ENCODE assay signal across 2 cellular contexts in the genomic region with DNA sequence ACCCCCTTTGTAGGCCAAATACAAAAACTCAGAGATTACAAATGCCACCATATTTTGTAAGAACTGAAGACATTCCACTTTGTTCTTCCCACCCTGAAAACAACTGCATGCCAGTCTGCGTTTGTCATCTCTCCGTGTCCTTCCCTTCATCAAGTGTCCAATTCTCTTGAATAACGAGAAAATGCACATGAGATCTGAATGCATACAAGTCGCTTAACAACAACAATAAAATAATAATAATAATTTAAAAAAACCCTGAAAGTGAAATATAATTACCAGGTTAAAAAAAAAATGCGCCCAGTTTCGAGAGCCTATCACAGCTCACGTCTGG.
TF ChIP-seq lines count a peak whose summit lies in the region.

No MANE protein-coding gene starts in this region.

TF ChIP-seq in SK-N-SH treated with all-trans-retinoic acid at 6 μM for 48 hours, 23 proteins besides CTCF, POLR2A, EP300 and RAD21 (continued from another document):
- TF ChIP-seq, protein P1, sequence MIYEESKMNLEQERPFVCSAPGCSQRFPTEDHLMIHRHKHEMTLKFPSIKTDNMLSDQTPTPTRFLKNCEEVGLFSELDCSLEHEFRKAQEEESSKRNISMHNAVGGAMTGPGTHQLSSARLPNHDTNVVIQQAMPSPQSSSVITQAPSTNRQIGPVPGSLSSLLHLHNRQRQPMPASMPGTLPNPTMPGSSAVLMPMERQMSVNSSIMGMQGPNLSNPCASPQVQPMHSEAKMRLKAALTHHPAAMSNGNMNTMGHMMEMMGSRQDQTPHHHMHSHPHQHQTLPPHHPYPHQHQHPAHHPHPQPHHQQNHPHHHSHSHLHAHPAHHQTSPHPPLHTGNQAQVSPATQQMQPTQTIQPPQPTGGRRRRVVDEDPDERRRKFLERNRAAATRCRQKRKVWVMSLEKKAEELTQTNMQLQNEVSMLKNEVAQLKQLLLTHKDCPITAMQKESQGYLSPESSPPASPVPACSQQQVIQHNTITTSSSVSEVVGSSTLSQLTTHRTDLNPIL (CRISPR knock-in tag; IDR thresholded peaks at IDR 0.05; ENCODE audit: low read depth): no peak
- no peak for TF ChIP-seq ZNF8 (CRISPR knock-in tag; IDR thresholded peaks at IDR 0.05)
- TF ChIP-seq ZNF70 (CRISPR knock-in tag; IDR thresholded peaks at IDR 0.05): no peak
- TF ChIP-seq ZNF565 (CRISPR knock-in tag; conservative IDR thresholded peaks at IDR 0.05; ENCODE audit: low read depth): no peak
- TF ChIP-seq, protein P2, sequence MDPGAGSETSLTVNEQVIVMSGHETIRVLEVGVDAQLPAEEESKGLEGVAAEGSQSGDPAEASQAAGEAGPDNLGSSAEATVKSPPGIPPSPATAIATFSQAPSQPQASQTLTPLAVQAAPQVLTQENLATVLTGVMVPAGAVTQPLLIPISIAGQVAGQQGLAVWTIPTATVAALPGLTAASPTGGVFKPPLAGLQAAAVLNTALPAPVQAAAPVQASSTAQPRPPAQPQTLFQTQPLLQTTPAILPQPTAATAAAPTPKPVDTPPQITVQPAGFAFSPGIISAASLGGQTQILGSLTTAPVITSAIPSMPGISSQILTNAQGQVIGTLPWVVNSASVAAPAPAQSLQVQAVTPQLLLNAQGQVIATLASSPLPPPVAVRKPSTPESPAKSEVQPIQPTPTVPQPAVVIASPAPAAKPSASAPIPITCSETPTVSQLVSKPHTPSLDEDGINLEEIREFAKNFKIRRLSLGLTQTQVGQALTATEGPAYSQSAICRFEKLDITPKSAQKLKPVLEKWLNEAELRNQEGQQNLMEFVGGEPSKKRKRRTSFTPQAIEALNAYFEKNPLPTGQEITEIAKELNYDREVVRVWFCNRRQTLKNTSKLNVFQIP (CRISPR knock-in tag; IDR thresholded peaks at IDR 0.05; ENCODE audit: borderline replicate concordance, low read depth): no peak

TF ChIP-seq in WTC11, 78 proteins besides CTCF, POLR2A, EP300 and RAD21 (continued from another document):
- TF ChIP-seq, protein P3, sequence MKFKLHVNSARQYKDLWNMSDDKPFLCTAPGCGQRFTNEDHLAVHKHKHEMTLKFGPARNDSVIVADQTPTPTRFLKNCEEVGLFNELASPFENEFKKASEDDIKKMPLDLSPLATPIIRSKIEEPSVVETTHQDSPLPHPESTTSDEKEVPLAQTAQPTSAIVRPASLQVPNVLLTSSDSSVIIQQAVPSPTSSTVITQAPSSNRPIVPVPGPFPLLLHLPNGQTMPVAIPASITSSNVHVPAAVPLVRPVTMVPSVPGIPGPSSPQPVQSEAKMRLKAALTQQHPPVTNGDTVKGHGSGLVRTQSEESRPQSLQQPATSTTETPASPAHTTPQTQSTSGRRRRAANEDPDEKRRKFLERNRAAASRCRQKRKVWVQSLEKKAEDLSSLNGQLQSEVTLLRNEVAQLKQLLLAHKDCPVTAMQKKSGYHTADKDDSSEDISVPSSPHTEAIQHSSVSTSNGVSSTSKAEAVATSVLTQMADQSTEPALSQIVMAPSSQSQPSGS (CRISPR knock-in tag; IDR thresholded peaks at IDR 0.05; ENCODE audit: borderline replicate concordance, low read depth): no peak
- no peak for TF ChIP-seq JAZF1 (CRISPR knock-in tag; IDR thresholded peaks at IDR 0.05)
- TF ChIP-seq, protein P4, sequence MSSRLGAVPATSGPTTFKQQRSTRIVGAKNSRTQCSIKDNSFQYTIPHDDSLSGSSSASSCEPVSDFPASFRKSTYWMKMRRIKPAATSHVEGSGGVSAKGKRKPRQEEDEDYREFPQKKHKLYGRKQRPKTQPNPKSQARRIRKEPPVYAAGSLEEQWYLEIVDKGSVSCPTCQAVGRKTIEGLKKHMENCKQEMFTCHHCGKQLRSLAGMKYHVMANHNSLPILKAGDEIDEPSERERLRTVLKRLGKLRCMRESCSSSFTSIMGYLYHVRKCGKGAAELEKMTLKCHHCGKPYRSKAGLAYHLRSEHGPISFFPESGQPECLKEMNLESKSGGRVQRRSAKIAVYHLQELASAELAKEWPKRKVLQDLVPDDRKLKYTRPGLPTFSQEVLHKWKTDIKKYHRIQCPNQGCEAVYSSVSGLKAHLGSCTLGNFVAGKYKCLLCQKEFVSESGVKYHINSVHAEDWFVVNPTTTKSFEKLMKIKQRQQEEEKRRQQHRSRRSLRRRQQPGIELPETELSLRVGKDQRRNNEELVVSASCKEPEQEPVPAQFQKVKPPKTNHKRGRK (CRISPR knock-in tag; IDR thresholded peaks at IDR 0.05; ENCODE audit: borderline replicate concordance): no peak
- TF ChIP-seq, protein P5, sequence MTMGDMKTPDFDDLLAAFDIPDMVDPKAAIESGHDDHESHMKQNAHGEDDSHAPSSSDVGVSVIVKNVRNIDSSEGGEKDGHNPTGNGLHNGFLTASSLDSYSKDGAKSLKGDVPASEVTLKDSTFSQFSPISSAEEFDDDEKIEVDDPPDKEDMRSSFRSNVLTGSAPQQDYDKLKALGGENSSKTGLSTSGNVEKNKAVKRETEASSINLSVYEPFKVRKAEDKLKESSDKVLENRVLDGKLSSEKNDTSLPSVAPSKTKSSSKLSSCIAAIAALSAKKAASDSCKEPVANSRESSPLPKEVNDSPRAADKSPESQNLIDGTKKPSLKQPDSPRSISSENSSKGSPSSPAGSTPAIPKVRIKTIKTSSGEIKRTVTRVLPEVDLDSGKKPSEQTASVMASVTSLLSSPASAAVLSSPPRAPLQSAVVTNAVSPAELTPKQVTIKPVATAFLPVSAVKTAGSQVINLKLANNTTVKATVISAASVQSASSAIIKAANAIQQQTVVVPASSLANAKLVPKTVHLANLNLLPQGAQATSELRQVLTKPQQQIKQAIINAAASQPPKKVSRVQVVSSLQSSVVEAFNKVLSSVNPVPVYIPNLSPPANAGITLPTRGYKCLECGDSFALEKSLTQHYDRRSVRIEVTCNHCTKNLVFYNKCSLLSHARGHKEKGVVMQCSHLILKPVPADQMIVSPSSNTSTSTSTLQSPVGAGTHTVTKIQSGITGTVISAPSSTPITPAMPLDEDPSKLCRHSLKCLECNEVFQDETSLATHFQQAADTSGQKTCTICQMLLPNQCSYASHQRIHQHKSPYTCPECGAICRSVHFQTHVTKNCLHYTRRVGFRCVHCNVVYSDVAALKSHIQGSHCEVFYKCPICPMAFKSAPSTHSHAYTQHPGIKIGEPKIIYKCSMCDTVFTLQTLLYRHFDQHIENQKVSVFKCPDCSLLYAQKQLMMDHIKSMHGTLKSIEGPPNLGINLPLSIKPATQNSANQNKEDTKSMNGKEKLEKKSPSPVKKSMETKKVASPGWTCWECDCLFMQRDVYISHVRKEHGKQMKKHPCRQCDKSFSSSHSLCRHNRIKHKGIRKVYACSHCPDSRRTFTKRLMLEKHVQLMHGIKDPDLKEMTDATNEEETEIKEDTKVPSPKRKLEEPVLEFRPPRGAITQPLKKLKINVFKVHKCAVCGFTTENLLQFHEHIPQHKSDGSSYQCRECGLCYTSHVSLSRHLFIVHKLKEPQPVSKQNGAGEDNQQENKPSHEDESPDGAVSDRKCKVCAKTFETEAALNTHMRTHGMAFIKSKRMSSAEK (CRISPR knock-in tag; IDR thresholded peaks at IDR 0.05; ENCODE audit: borderline replicate concordance): no peak
- TF ChIP-seq NFATC4 (CRISPR knock-in tag; IDR thresholded peaks at IDR 0.05): no peak
- TF ChIP-seq ZNF232 (CRISPR knock-in tag; IDR thresholded peaks at IDR 0.05): no peak
- TF ChIP-seq, protein P6, sequence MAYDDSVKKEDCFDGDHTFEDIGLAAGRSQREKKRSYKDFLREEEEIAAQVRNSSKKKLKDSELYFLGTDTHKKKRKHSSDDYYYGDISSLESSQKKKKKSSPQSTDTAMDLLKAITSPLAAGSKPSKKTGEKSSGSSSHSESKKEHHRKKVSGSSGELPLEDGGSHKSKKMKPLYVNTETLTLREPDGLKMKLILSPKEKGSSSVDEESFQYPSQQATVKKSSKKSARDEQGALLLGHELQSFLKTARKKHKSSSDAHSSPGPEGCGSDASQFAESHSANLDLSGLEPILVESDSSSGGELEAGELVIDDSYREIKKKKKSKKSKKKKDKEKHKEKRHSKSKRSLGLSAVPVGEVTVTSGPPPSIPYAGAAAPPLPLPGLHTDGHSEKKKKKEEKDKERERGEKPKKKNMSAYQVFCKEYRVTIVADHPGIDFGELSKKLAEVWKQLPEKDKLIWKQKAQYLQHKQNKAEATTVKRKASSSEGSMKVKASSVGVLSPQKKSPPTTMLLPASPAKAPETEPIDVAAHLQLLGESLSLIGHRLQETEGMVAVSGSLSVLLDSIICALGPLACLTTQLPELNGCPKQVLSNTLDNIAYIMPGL (CRISPR knock-in tag; IDR thresholded peaks at IDR 0.05): no peak
- TF ChIP-seq OVOL2 (CRISPR knock-in tag; IDR thresholded peaks at IDR 0.05; ENCODE audit: borderline replicate concordance): no peak
- no peak for TF ChIP-seq ZNF423 (CRISPR knock-in tag; IDR thresholded peaks at IDR 0.05)
- TF ChIP-seq ZNF317 (CRISPR knock-in tag; IDR thresholded peaks at IDR 0.05; ENCODE audit: borderline replicate concordance, low read depth): no peak
- TF ChIP-seq ZNF263 (CRISPR knock-in tag; IDR thresholded peaks at IDR 0.05; ENCODE audit: low read depth): no peak
- TF ChIP-seq FOXJ3 (CRISPR knock-in tag; IDR thresholded peaks at IDR 0.05; ENCODE audit: borderline replicate concordance): no peak
- TF ChIP-seq TCF7 (CRISPR knock-in tag; IDR thresholded peaks at IDR 0.05; ENCODE audit: low read depth): no peak
- TF ChIP-seq, protein P7, sequence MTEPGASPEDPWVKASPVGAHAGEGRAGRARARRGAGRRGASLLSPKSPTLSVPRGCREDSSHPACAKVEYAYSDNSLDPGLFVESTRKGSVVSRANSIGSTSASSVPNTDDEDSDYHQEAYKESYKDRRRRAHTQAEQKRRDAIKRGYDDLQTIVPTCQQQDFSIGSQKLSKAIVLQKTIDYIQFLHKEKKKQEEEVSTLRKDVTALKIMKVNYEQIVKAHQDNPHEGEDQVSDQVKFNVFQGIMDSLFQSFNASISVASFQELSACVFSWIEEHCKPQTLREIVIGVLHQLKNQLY (CRISPR knock-in tag; IDR thresholded peaks at IDR 0.05): no peak
- no peak for TF ChIP-seq TEAD4 (CRISPR knock-in tag; IDR thresholded peaks at IDR 0.05)
